In genomic region chr17:12522743-12523181, GRCh38 we compare ENCODE assay signal across 14 cellular contexts.
DNase-seq lines count a peak whose midpoint lies in the region; ATAC-seq, FAIRE-seq and TF ChIP-seq lines count a peak whose summit lies in the region.
"Had no signal": no experiment of that assay in that cellular context is flagged by ENCODE, and none has a peak within 500 bp of the region (broad histone marks: within the 10 kb centered on the region; RNA-seq: fewer than 3 reads in every experiment).

No MANE protein-coding gene starts in this region.

- H3K9me3 Mint-ChIP-seq in mesothelial cell of epicardium: peaks cover 10% of the 10 kb centered on the region

- no peaks in the 10 kb centered on the region for H3K27me3 Mint-ChIP-seq in mesothelial cell of epicardium (ENCODE audit: low read depth)
- H3K27me3 Mint-ChIP-seq: activated CD4-positive, alpha-beta T cell treated with anti-CD3 and anti-CD28 coated beads for 36 hours; activated naive CD8-positive, alpha-beta T cell treated with anti-CD3 and anti-CD28 coated beads for 36 hours; naive thymus-derived CD4-positive, alpha-beta T cell had no signal

- peak in 1 of 2 experiments; percentile 52; a peak in 3 of 5 replicates for TF ChIP-seq RAD21 in A549 (conservative IDR thresholded peaks at IDR 0.05 in 1 of 2, IDR thresholded peaks at IDR 0.05 in 1 of 2)

- FAIRE-seq in A549 (lab: Jason Lieb, UNC): no peak
- FAIRE-seq: RCC 7860 had no signal

- TF ChIP-seq CTCF in A549 (IDR thresholded peaks at IDR 0.05): no peak
- no peak for TF ChIP-seq CTCF in HFF-Myc (IDR thresholded peaks at IDR 0.05; ENCODE audit: low read depth, low read length, missing control alignments)
- TF ChIP-seq CTCF in mesothelial cell of epicardium (IDR thresholded peaks at IDR 0.05; ENCODE audit: unreplicated experiment): no peak

- H3K4me3 ChIP-seq in A549: peak overlapping the region; percentile 16; the same call in 1 of the 3 replicates
- H3K4me3 ChIP-seq in HFF-Myc (replicated peaks; ENCODE audit: low read depth, low read length): no peak overlapping the region
- H3K4me3 ChIP-seq: BLaER1 treated with 17β-estradiol and CSF1 and Interleukin-3, amounts not matched to agents 10 nM and 100 nM; esophagus squamous epithelium had no signal

- H3K4me2 ChIP-seq in A549: peak overlapping the region; percentile 80
- H3K4me2 ChIP-seq: BLaER1 treated with 17β-estradiol and CSF1 and Interleukin-3, amounts not matched to agents 10 nM and 100 nM had no signal

- peak overlapping the region; percentile 33 for H3K4me3 Mint-ChIP-seq in mesothelial cell of epicardium
- H3K4me3 Mint-ChIP-seq: activated CD4-positive, alpha-beta T cell treated with anti-CD3 and anti-CD28 coated beads for 36 hours; activated naive CD8-positive, alpha-beta T cell treated with anti-CD3 and anti-CD28 coated beads for 36 hours; naive thymus-derived CD4-positive, alpha-beta T cell had no signal

- TF ChIP-seq POLR2A in A549 (IDR thresholded peaks at IDR 0.05; ENCODE audit: low read length): no peak

- peaks cover 26% of the 10 kb centered on the region for H3K4me1 ChIP-seq in A549
- H3K4me1 ChIP-seq: BLaER1 treated with 17β-estradiol and CSF1 and Interleukin-3, amounts not matched to agents 10 nM and 100 nM had no signal

- no peaks in the 10 kb centered on the region for H3K36me3 Mint-ChIP-seq in mesothelial cell of epicardium
- H3K36me3 Mint-ChIP-seq: activated naive CD8-positive, alpha-beta T cell treated with anti-CD3 and anti-CD28 coated beads for 36 hours; naive thymus-derived CD4-positive, alpha-beta T cell had no signal

- DNase-seq in A549 (ENCODE audit: low read depth in 1 of 2, low spot score in 1 of 2) (peak; percentile 20 to 92), HFF-Myc (ENCODE audit: extremely low read depth, low read depth) (peak; percentile 31), dedifferentiated amniotic fluid mesenchymal stem cell (ENCODE audit: extremely low spot score) (peak; percentile 64), mesothelial cell of epicardium (ENCODE audit: low spot score in 2 of 2, unreplicated experiment in 2 of 2) (peak; percentile 38 to 64), SHP77 (lab: John Stamatoyannopoulos, UW) (no peak), NCI-H187 (lab: John Stamatoyannopoulos, UW) (no peak), UCSD-AML1 (lab: John Stamatoyannopoulos, UW; ENCODE audit: unreplicated experiment) (no peak)
- DNase-seq: activated CD4-positive, alpha-beta T cell treated with anti-CD3 and anti-CD28 coated beads for 36 hours; activated naive CD8-positive, alpha-beta T cell treated with anti-CD3 and anti-CD28 coated beads for 36 hours; esophagus squamous epithelium; naive thymus-derived CD4-positive, alpha-beta T cell had no signal

- H3K27ac Mint-ChIP-seq in mesothelial cell of epicardium: peak overlapping the region; percentile 93
- H3K27ac Mint-ChIP-seq: activated CD4-positive, alpha-beta T cell treated with anti-CD3 and anti-CD28 coated beads for 36 hours; activated naive CD8-positive, alpha-beta T cell treated with anti-CD3 and anti-CD28 coated beads for 36 hours; naive thymus-derived CD4-positive, alpha-beta T cell had no signal

- peak in 1 of 2 experiments; percentile 76; a peak in 4 of 5 replicates for TF ChIP-seq EP300 in A549 (IDR thresholded peaks at IDR 0.05)

- WGBS in A549 (ENCODE audit: missing lambda C conversion rate): 3% methylated on average over 6 of the region's 6 CpGs

- peak; percentile 92 to 94 for ATAC-seq in A549
- no peak for ATAC-seq in HG02885 (IDR thresholded peaks at IDR 0.05; ENCODE audit: poor library complexity, unreplicated experiment)
- ATAC-seq: activated CD4-positive, alpha-beta T cell treated with anti-CD3 and anti-CD28 coated beads for 36 hours; naive thymus-derived CD4-positive, alpha-beta T cell had no signal

- H3K27ac ChIP-seq in A549: peak overlapping the region; percentile 68 to 82
- H3K27ac ChIP-seq: BLaER1 treated with 17β-estradiol and CSF1 and Interleukin-3, amounts not matched to agents 10 nM and 100 nM had no signal

- CTCF ChIA-PET in A549 (lab: Yijun Ruan, JAX): interaction anchor here (1.0 to 3.0 kb wide), 4 partner anchors 23 to 266 kb away, joined by 3 to 11 read pairs (median 6); no protein-coding TSS in a partner anchor

- H3K9me3 ChIP-seq in A549: 0 out of 3 replicates have a peak, but pooled peaks cover 2% of the 10 kb centered on the region
- H3K9me3 ChIP-seq: BLaER1 treated with 17β-estradiol and CSF1 and Interleukin-3, amounts not matched to agents 10 nM and 100 nM; esophagus squamous epithelium had no signal

- POLR2A ChIA-PET in A549 (lab: Yijun Ruan, JAX): interaction anchor here (1.0 kb wide), 1 partner anchor 104 kb away, joined by 4 read pairs; no protein-coding TSS in a partner anchor

- peaks cover 21% of the 10 kb centered on the region for H3K4me1 Mint-ChIP-seq in mesothelial cell of epicardium
- H3K4me1 Mint-ChIP-seq: activated CD4-positive, alpha-beta T cell treated with anti-CD3 and anti-CD28 coated beads for 36 hours; activated naive CD8-positive, alpha-beta T cell treated with anti-CD3 and anti-CD28 coated beads for 36 hours; naive thymus-derived CD4-positive, alpha-beta T cell had no signal

TF ChIP-seq in A549, 52 proteins besides CTCF, POLR2A, EP300 and RAD21 (continues in another document):
- TF ChIP-seq RARB (CRISPR knock-in tag; IDR thresholded peaks at IDR 0.05): no peak
- no peak for TF ChIP-seq CBX8 (IDR thresholded peaks at IDR 0.05)
- peak; percentile 78 for TF ChIP-seq GATA3 (IDR thresholded peaks at IDR 0.05; ENCODE audit: borderline replicate concordance)
- TF ChIP-seq SMC3 (IDR thresholded peaks at IDR 0.05): peak; percentile 39; the same call in 2 of the 3 replicates
- no peak for TF ChIP-seq CBX2 (IDR thresholded peaks at IDR 0.05; ENCODE audit: borderline replicate concordance, low read depth)
- TF ChIP-seq E2F6 (IDR thresholded peaks at IDR 0.05; ENCODE audit: borderline replicate concordance, low read depth): no peak
- TF ChIP-seq JUNB (IDR thresholded peaks at IDR 0.05): peak; percentile 63; the same call in 1 of the 2 replicates
- TF ChIP-seq FOSL2 (IDR thresholded peaks at IDR 0.05): no peak
- 0 out of 2 replicates have a peak, but pooled peaks have one; percentile 4 for TF ChIP-seq FOSL2 (CRISPR knock-in tag; IDR thresholded peaks at IDR 0.05)
- no peak for TF ChIP-seq ATOH8 (CRISPR knock-in tag; IDR thresholded peaks at IDR 0.05; ENCODE audit: low read depth)
- 0 out of 3 replicates have a peak, but pooled peaks have one; percentile 37 for TF ChIP-seq BCL3 (IDR thresholded peaks at IDR 0.05)
- no peak for TF ChIP-seq RNF2 (IDR thresholded peaks at IDR 0.05; ENCODE audit: borderline replicate concordance, low read depth)
- no peak for TF ChIP-seq ZSCAN20 (CRISPR knock-in tag; IDR thresholded peaks at IDR 0.05)
- no peak for TF ChIP-seq HES2 (IDR thresholded peaks at IDR 0.05)
- TF ChIP-seq CEBPB (IDR thresholded peaks at IDR 0.05): peak in 1 of 2 experiments; percentile 64; a peak in 2 of 4 replicates
- no peak for TF ChIP-seq ESRRA (IDR thresholded peaks at IDR 0.05; ENCODE audit: borderline replicate concordance, low read length)
- TF ChIP-seq JUN (IDR thresholded peaks at IDR 0.05): peak; percentile 48 to 72; a peak in 4 of 5 replicates
- TF ChIP-seq HMGXB4 (CRISPR knock-in tag; IDR thresholded peaks at IDR 0.05; ENCODE audit: borderline replicate concordance): no peak

Comparison
In these comparisons a context has a peak if more than half of its experiments do, and no peak if none do; other contexts are left out.
1. DNase-seq: peak in A549 (2 of 2), HFF-Myc (single experiment), dedifferentiated amniotic fluid mesenchymal stem cell (single experiment) and mesothelial cell of epicardium (2 of 2); none in SHP77 (0 of 2), NCI-H187 (0 of 2) and UCSD-AML1 (single experiment).